20 cellular contexts compared by ENCODE assay signal in genomic region chr5:158883502-158883901, GRCh38.
"Had no signal": no experiment of that assay in that cellular context is flagged by ENCODE, and none has a peak within 500 bp of the region (broad histone marks: within the 10 kb centered on the region; RNA-seq: fewer than 3 reads in every experiment).

No MANE protein-coding gene starts in this region.

- H3K36me3 Mint-ChIP-seq: activated naive CD4-positive, alpha-beta T cell treated with anti-CD3 and anti-CD28 coated beads, Interleukin-2, amount 50 U/mL, for 24 hours; brain; naive thymus-derived CD8-positive, alpha-beta T cell; neural progenitor cell had no signal

- H3K27me3 ChIP-seq: neural progenitor cell, tibial nerve, vagina had no signal

- H3K9me3 Mint-ChIP-seq: activated naive CD4-positive, alpha-beta T cell treated with anti-CD3 and anti-CD28 coated beads, Interleukin-2, amount 50 U/mL, for 24 hours; brain; dendritic cell treated with granulocyte-macrophage colony-stimulating factor and Interleukin-4, amounts not matched to agents 40 ng/mL and 50 ng/mL, for 4 days; naive thymus-derived CD8-positive, alpha-beta T cell; neural progenitor cell; stimulated activated naive CD8-positive, alpha-beta T cell treated with anti-CD3 and anti-CD28 coated beads, Interleukin-15, amount 100 ng/mL, for 72 hours had no signal

- H3K4me2 ChIP-seq: neural progenitor cell had no signal

- DNase-seq: activated gamma-delta T cell treated with Interleukin-2 at 50 U/mL for 16 hours; activated T-cell treated with anti-CD3 and anti-CD28 coated beads, Interleukin-2, amount 50 U/mL, for 1 hour; anterior cingulate cortex; caudate nucleus; effector CD8-positive, alpha-beta T cell; erythroblast; foreskin fibroblast; left colon; lower lobe of right lung; naive thymus-derived CD8-positive, alpha-beta T cell; posterior cingulate gyrus; stimulated activated naive CD8-positive, alpha-beta T cell treated with anti-CD3 and anti-CD28 coated beads, Interleukin-15, amount 100 ng/mL, for 72 hours had no signal

- ATAC-seq: left colon; lower lobe of right lung; naive thymus-derived CD8-positive, alpha-beta T cell; stimulated activated naive CD8-positive, alpha-beta T cell treated with anti-CD3 and anti-CD28 coated beads, Interleukin-15, amount 100 ng/mL, for 72 hours had no signal

- H3K4me1 ChIP-seq: lower lobe of right lung had no signal

- H3K9ac ChIP-seq: neural progenitor cell had no signal

- FAIRE-seq: keratinocyte had no signal

- H3K27me3 Mint-ChIP-seq: activated naive CD4-positive, alpha-beta T cell treated with anti-CD3 and anti-CD28 coated beads, Interleukin-2, amount 50 U/mL, for 24 hours; stimulated activated naive CD8-positive, alpha-beta T cell treated with anti-CD3 and anti-CD28 coated beads, Interleukin-15, amount 100 ng/mL, for 72 hours had no signal

- H3K4me3 ChIP-seq: lower lobe of right lung, neural progenitor cell, suprapubic skin, tibial nerve, vagina had no signal

- H3K9me3 ChIP-seq: lower lobe of right lung, suprapubic skin, tibial nerve, vagina had no signal

- H3K4me3 Mint-ChIP-seq: activated naive CD4-positive, alpha-beta T cell treated with anti-CD3 and anti-CD28 coated beads, Interleukin-2, amount 50 U/mL, for 24 hours; brain; dendritic cell treated with granulocyte-macrophage colony-stimulating factor and Interleukin-4, amounts not matched to agents 40 ng/mL and 50 ng/mL, for 4 days; naive thymus-derived CD8-positive, alpha-beta T cell; neural progenitor cell; stimulated activated naive CD8-positive, alpha-beta T cell treated with anti-CD3 and anti-CD28 coated beads, Interleukin-15, amount 100 ng/mL, for 72 hours had no signal

- H3K27ac Mint-ChIP-seq: activated naive CD4-positive, alpha-beta T cell treated with anti-CD3 and anti-CD28 coated beads, Interleukin-2, amount 50 U/mL, for 24 hours; brain; dendritic cell treated with granulocyte-macrophage colony-stimulating factor and Interleukin-4, amounts not matched to agents 40 ng/mL and 50 ng/mL, for 4 days; neural progenitor cell; stimulated activated naive CD8-positive, alpha-beta T cell treated with anti-CD3 and anti-CD28 coated beads, Interleukin-15, amount 100 ng/mL, for 72 hours had no signal

- H2AFZ ChIP-seq: neural progenitor cell had no signal

- H3K36me3 ChIP-seq: lower lobe of right lung, neural progenitor cell, suprapubic skin, tibial nerve, vagina had no signal

- H3K27ac ChIP-seq: lower lobe of right lung, neural progenitor cell, suprapubic skin, tibial nerve, vagina had no signal
